Comparison of ENCODE assay signal across 15 cellular contexts in the genomic region with DNA sequence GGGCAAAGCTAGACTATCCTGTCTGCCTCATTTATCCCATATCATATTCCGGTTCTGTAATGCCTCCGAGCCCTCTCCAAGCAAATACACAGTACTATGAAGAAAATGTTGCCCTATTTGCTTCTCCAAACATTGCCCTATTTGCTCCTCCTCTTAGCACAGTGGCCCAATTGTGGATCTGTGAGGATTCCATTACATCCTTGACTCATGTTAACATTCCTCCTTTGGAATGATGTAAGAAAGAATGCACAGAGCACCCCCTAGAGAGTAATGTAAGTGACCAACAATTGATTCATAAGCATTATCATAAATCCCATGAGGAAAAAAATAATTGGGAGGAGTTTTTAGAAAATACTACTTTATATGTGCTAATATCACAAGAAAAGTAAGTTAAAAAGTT. TPM values are rescaled to one million over a fixed set of nuclear protein-coding genes. Genes with fewer than 3 reads are reported as not detected.
DNase-seq lines count a peak whose midpoint lies in the region; ATAC-seq and TF ChIP-seq lines count a peak whose summit lies in the region.
"Had no signal": no experiment of that assay in that cellular context is flagged by ENCODE, and none has a peak within 500 bp of the region (broad histone marks: within the 10 kb centered on the region; RNA-seq: fewer than 3 reads in every experiment).

No MANE protein-coding gene starts in this region.

- no peak for TF ChIP-seq EP300 in tibial nerve (IDR thresholded peaks at IDR 0.05)

- intact Hi-C loops in left cardiac atrium (cut with DNase I): no loop called here

- no peaks in the 10 kb centered on the region for H3K27me3 ChIP-seq in tibial nerve
- H3K27me3 ChIP-seq: colonic mucosa, heart right ventricle, transverse colon had no signal

- no peak overlapping the region for H3K27ac ChIP-seq in C4-2B
- no peak overlapping the region for H3K27ac ChIP-seq in tibial nerve
- H3K27ac ChIP-seq: colonic mucosa, heart right ventricle, SK-N-MC, transverse colon had no signal

- peak; percentile 20 for TF ChIP-seq CTCF in C4-2B (conservative IDR thresholded peaks at IDR 0.05)
- TF ChIP-seq CTCF in astrocyte of the cerebellum (IDR thresholded peaks at IDR 0.05; ENCODE audit: low read depth, low read length, missing control alignments): no peak
- TF ChIP-seq CTCF in tibial nerve (IDR thresholded peaks at IDR 0.05): no peak

- in situ Hi-C loops in astrocyte of the cerebellum (cut with HindIII; ENCODE audit: low sequenced_read_pairs): no loop called here

- H3K4me1 ChIP-seq in tibial nerve: no peaks in the 10 kb centered on the region
- H3K4me1 ChIP-seq: colonic mucosa, heart right ventricle, transverse colon had no signal

- no peaks in the 10 kb centered on the region for H3K9me3 ChIP-seq in tibial nerve
- H3K9me3 ChIP-seq: colonic mucosa, transverse colon had no signal

- no peak for TF ChIP-seq POLR2A in tibial nerve (IDR thresholded peaks at IDR 0.05)

- H3K4me3 ChIP-seq in astrocyte of the cerebellum (ENCODE audit: low read depth, low read length) (no peak overlapping the region), tibial nerve (no peak overlapping the region)
- H3K4me3 ChIP-seq: colonic mucosa, heart right ventricle, SK-N-MC, transverse colon had no signal

- no peak for ATAC-seq in left cardiac atrium
- ATAC-seq: heart right ventricle had no signal

- DNase-seq in HT1080 (ENCODE audit: low read depth) (peak; percentile 69), astrocyte of the cerebellum (ENCODE audit: low read depth) (peak; percentile 9), kidney tubule cell (ENCODE audit: low spot score) (peak; percentile 82), tibial nerve (ENCODE audit: low spot score in 2 of 2) (no peak), C1 segment of cervical spinal cord (lab: John Stamatoyannopoulos, UW) (no peak), left cardiac atrium (no peak), D341Med (ENCODE audit: low spot score) (no peak)
- DNase-seq: activated CD4-positive, alpha-beta T cell treated with anti-CD3 and anti-CD28 coated beads, Interleukin-2, amount 10 ng/mL, durations not matched to agents 24 days and 14 days; CD4-positive, CD25-positive, alpha-beta regulatory T cell; colonic mucosa; heart right ventricle; NCI-H446; transverse colon had no signal

- H3K36me3 ChIP-seq in tibial nerve: no peaks in the 10 kb centered on the region
- H3K36me3 ChIP-seq: colonic mucosa, heart right ventricle, transverse colon had no signal

- WGBS in tibial nerve, 2 donors: 43 to 51% methylated on average over 2 of the region's 2 CpGs

RNA-seq across cellular contexts. Expression of a gene that starts 11.3 kb away (rescaled TPM):
- total RNA-seq in HT1080 (2014; rRNA removed; shearing (Covaris generic)): 1.0 and 1.2 TPM in 2 replicates
- polyA plus RNA-seq in HT1080 (2015; cell fraction: cytosol; rRNA removed): 0.26 and 0.27 TPM in 2 replicates
- polyA plus RNA-seq in HT1080 (2015; cell fraction: nucleus; rRNA removed): 0.29 and 0.47 TPM in 2 replicates
- total RNA-seq in tibial nerve (1 to 10 TPM in 2 of 4 donors, under 1 TPM in 2; 0.30 to 1.7 (median 0.90) TPM), left cardiac atrium (under 1 TPM; 0.29 to 0.35 TPM)
- total RNA-seq: activated CD4-positive, alpha-beta T cell treated with anti-CD3 and anti-CD28 coated beads, Interleukin-2, amount 10 ng/mL, durations not matched to agents 24 days and 14 days; CD4-positive, CD25-positive, alpha-beta regulatory T cell had no signal
- polyA plus RNA-seq: CD4-positive, CD25-positive, alpha-beta regulatory T cell had no signal

Comparison
In these comparisons a context has a peak if more than half of its experiments do, and no peak if none do; other contexts are left out.
1. DNase-seq: peak in HT1080 (single experiment), astrocyte of the cerebellum (single experiment) and kidney tubule cell (single experiment); none in tibial nerve (0 of 2), C1 segment of cervical spinal cord (0 of 14), left cardiac atrium (single experiment) and D341Med (single experiment).